In the genomic region with DNA sequence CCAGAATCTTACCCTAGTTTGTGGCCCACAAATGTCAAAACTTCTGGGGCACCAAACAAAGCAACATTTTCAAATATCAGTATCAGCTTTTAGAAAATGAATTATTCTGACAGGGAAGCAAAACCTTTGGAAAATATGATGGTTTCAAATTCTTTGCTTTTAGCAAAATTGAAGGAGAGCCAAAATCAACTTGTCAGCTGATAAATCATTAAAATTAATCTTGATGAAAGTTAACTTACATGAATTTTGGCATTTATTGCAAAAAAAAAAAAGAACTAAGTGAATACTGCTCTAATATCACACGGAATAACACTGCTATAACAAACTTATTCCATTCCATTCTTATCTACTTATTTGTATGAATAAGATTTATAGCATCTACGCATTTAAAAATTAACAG, we compare ENCODE assay signal across 26 cellular contexts.
"Had no signal": no experiment of that assay in that cellular context is flagged by ENCODE, and none has a peak within 500 bp of the region (broad histone marks: within the 10 kb centered on the region; RNA-seq: fewer than 3 reads in every experiment).

No MANE protein-coding gene starts in this region.

- FAIRE-seq: astrocyte, TTC549 had no signal

- H3K36me3 ChIP-seq: breast epithelium had no signal

- H3K27ac ChIP-seq: body of pancreas, breast epithelium, PC-9 had no signal

- H3K4me1 ChIP-seq: body of pancreas, breast epithelium had no signal

- H3K9me3 ChIP-seq: body of pancreas, breast epithelium had no signal

- H3K4me3 ChIP-seq: body of pancreas, breast epithelium, PC-9 had no signal

- H2AFZ ChIP-seq: PC-9 had no signal

- DNase-seq: activated CD4-positive, alpha-beta T cell treated with anti-CD3 and anti-CD28 coated beads, Interleukin-2, amount 10 ng/mL, durations not matched to agents 24 days and 14 days; activated CD4-positive, alpha-beta T cell treated with anti-CD3 and anti-CD28 coated beads, Interleukin-2, amount 50 U/mL, for 4 hours; activated CD8-positive, alpha-beta T cell treated with anti-CD3 and anti-CD28 coated beads for 36 hours; activated effector memory CD4-positive, alpha-beta T cell treated with anti-CD3 and anti-CD28 coated beads, Interleukin-2, amount 50 U/mL, for 16 hours; activated naive CD4-positive, alpha-beta T cell treated with Interleukin-2 at 50 U/mL for 16 hours; activated naive CD8-positive, alpha-beta T cell treated with anti-CD3 and anti-CD28 coated beads, Interleukin-2, amount 10 ng/mL, durations not matched to agents 7 days and 5 days; activated T-cell treated with anti-CD3 and anti-CD28 coated beads, Interleukin-2, amount 50 U/mL, for 1 hour; activated T-cell treated with anti-CD3 and anti-CD28 coated beads, Interleukin-2, amount 50 U/mL, for 72 hours; body of pancreas; Karpas-422; KBM-7; NCI-H1105; NCI-H1417 treated with DMSO at 0.1 percent for 48 hours; NCI-H1930; NCI-H2081 treated with DMSO at 0.1 percent for 48 hours; NCI-H226; NCI-H446 treated with DMSO at 0.1 percent for 48 hours; NCI-H524; NCI-H69; NCI-H82; PC-9; Right ventricle myocardium superior had no signal

- H3K27me3 ChIP-seq: body of pancreas, breast epithelium had no signal

- H3K4me2 ChIP-seq: PC-9 had no signal

- ATAC-seq: activated CD8-positive, alpha-beta T cell treated with anti-CD3 and anti-CD28 coated beads for 36 hours; activated T-cell treated with anti-CD3 and anti-CD28 coated beads, Interleukin-2, amount 50 U/mL, for 72 hours; activated T-helper 17 cell treated with anti-CD3 and anti-CD28 coated beads, Interleukin-2, amount 50 U/mL, for 72 hours; body of pancreas had no signal
